ENCODE assay signal across 15 cellular contexts in genomic region chr4:146192060-146192459, GRCh38. TPM values are rescaled to one million over a fixed set of nuclear protein-coding genes. Genes with fewer than 3 reads are reported as not detected.
A peak's percentile ranks its signal among the peaks of the same experiment; 100 is the strongest.
DNase-seq lines count a peak whose midpoint lies in the region; ATAC-seq and TF ChIP-seq lines count a peak whose summit lies in the region.
"Had no signal": no experiment of that assay in that cellular context is flagged by ENCODE, and none has a peak within 500 bp of the region (broad histone marks: within the 10 kb centered on the region; RNA-seq: fewer than 3 reads in every experiment).

No MANE protein-coding gene starts in this region.

- no peak overlapping the region for H3K4me2 ChIP-seq in mesendoderm (ENCODE audit: low read length)

- no peaks in the 10 kb centered on the region for H3K27me3 Mint-ChIP-seq in activated naive CD4-positive, alpha-beta T cell treated with anti-CD3 and anti-CD28 coated beads, Interleukin-2, amount 10 ng/mL, durations not matched to agents 7 days and 5 days
- H3K27me3 Mint-ChIP-seq in chondrocyte (ENCODE audit: low read depth), result no peaks in the 10 kb centered on the region

- H3K56ac ChIP-seq in mesendoderm (ENCODE audit: low read length), result no peak overlapping the region

- H3K4me1 ChIP-seq in A673 (ENCODE audit: insufficient read depth, low read length, poor library complexity, severe bottlenecking) (peaks cover 29% of the 10 kb centered on the region), mesendoderm (ENCODE audit: control insufficient read depth, low read depth, low read length) (no peaks in the 10 kb centered on the region)

- H3K18ac ChIP-seq in mesendoderm (ENCODE audit: low read length), result no peak overlapping the region

- H3K27me3 ChIP-seq in A673 (replicated peaks; ENCODE audit: insufficient read depth, low read depth, low read length, poor library complexity) (no peaks in the 10 kb centered on the region), mesendoderm (ENCODE audit: insufficient read depth, low read length, poor library complexity) (no peaks in the 10 kb centered on the region)

- CTCF ChIA-PET in A673 (lab: Charles Lee), result no interaction called here
- CTCF ChIA-PET in activated naive CD4-positive, alpha-beta T cell treated with anti-CD3 and anti-CD28 coated beads, Interleukin-2, amount 10 ng/mL, durations not matched to agents 7 days and 5 days (lab: Charles Lee), result interaction anchor here (2.0 kb wide), 1 partner anchor 11 kb away, joined by 6 read pairs; no protein-coding TSS in a partner anchor

- H2BK120ac ChIP-seq in mesendoderm (ENCODE audit: low read depth, low read length), result no peak overlapping the region

- no peak overlapping the region for H4K5ac ChIP-seq in mesendoderm (ENCODE audit: low read length)

- no peak overlapping the region for H2BK5ac ChIP-seq in mesendoderm (ENCODE audit: low read length)

- no CpG with 5 or more reads among the region's 6 CpGs for WGBS in mesendoderm (ENCODE audit: extremely low coverage, insufficient coverage, low lambda C conversion rate)

- no peaks in the 10 kb centered on the region for H3K79me1 ChIP-seq in mesendoderm (ENCODE audit: low read length)

- H3K27ac Mint-ChIP-seq in activated naive CD4-positive, alpha-beta T cell treated with anti-CD3 and anti-CD28 coated beads, Interleukin-2, amount 10 ng/mL, durations not matched to agents 7 days and 5 days, result no peak overlapping the region
- H3K27ac Mint-ChIP-seq in chondrocyte (ENCODE audit: unreplicated experiment), result no peak overlapping the region
- H3K27ac Mint-ChIP-seq: activated naive CD4-positive, alpha-beta T cell treated with anti-CD3 and anti-CD28 coated beads for 36 hours had no signal

- H3K36me3 Mint-ChIP-seq in activated naive CD4-positive, alpha-beta T cell treated with anti-CD3 and anti-CD28 coated beads, Interleukin-2, amount 10 ng/mL, durations not matched to agents 7 days and 5 days, result peaks cover 20% of the 10 kb centered on the region
- H3K36me3 Mint-ChIP-seq in chondrocyte (ENCODE audit: low read depth), result peaks cover 15% of the 10 kb centered on the region

- intact Hi-C loops in A673 (cut with micrococcal nuclease; ENCODE audit: unreplicated experiment), result no loop called here

- no peaks in the 10 kb centered on the region for H3K79me2 ChIP-seq in mesendoderm (ENCODE audit: control insufficient read depth, insufficient read depth, low read length)

- H3K36me3 ChIP-seq in A673 (ENCODE audit: insufficient read depth, low read length, poor library complexity, severe bottlenecking), result peaks cover 28% of the 10 kb centered on the region
- no peaks in the 10 kb centered on the region for H3K36me3 ChIP-seq in mesendoderm (ENCODE audit: control insufficient read depth, insufficient read depth, low read length)

- DNase-seq in A673 (ENCODE audit: low spot score) (peak; percentile 4), HuH-7 (ENCODE audit: low spot score) (peak; percentile 44), epithelial cell of proximal tubule (ENCODE audit: low read depth) (no peak), mesendoderm (peak; percentile 21), chondrocyte (ENCODE audit: low spot score) (no peak)
- DNase-seq in activated CD4-positive, alpha-beta T cell treated with anti-CD3 and anti-CD28 coated beads for 48 hours, result no peak
- no peak for DNase-seq in activated naive CD4-positive, alpha-beta T cell treated with anti-CD3 and anti-CD28 coated beads, Interleukin-2, amount 10 ng/mL, durations not matched to agents 7 days and 5 days
- DNase-seq: activated CD8-positive, alpha-beta memory T cell treated with anti-CD3 and anti-CD28 coated beads for 24 hours; activated naive CD4-positive, alpha-beta T cell treated with anti-CD3 and anti-CD28 coated beads for 36 hours; stimulated activated CD4-positive, alpha-beta T cell treated with anti-CD3 and anti-CD28 coated beads, Interleukin-12 subunit alpha, Interleukin-12 subunit beta, amount 100 ng/mL, for 4 hours had no signal

- no peak overlapping the region for H2BK15ac ChIP-seq in mesendoderm (replicated peaks; ENCODE audit: low read depth)

- H3K4ac ChIP-seq in mesendoderm (ENCODE audit: low read depth, low read length), result no peak overlapping the region

- H2AK5ac ChIP-seq in mesendoderm (ENCODE audit: low read length), result no peak overlapping the region

- no peak overlapping the region for H3K4me3 Mint-ChIP-seq in activated naive CD4-positive, alpha-beta T cell treated with anti-CD3 and anti-CD28 coated beads, Interleukin-2, amount 10 ng/mL, durations not matched to agents 7 days and 5 days
- H3K4me3 Mint-ChIP-seq in chondrocyte (ENCODE audit: unreplicated experiment), result no peak overlapping the region
- H3K4me3 Mint-ChIP-seq: activated naive CD4-positive, alpha-beta T cell treated with anti-CD3 and anti-CD28 coated beads for 36 hours had no signal

- no peaks in the 10 kb centered on the region for H3K9me3 ChIP-seq in A673 (ENCODE audit: low read depth, low read length, poor library complexity, severe bottlenecking)

- no peak for ATAC-seq in GM18909 (IDR thresholded peaks at IDR 0.05; ENCODE audit: poor library complexity, unreplicated experiment)

- TF ChIP-seq CTCF in A673 (conservative IDR thresholded peaks at IDR 0.05; ENCODE audit: low read depth, low read length), result 0 out of 2 replicates have a peak, but pooled peaks have one; percentile 15
- peak; percentile 27 for TF ChIP-seq CTCF in epithelial cell of proximal tubule (conservative IDR thresholded peaks at IDR 0.05; ENCODE audit: low read depth, low read length)
- TF ChIP-seq CTCF in chondrocyte (IDR thresholded peaks at IDR 0.05), result no peak

- H3K4me3 ChIP-seq in A673 (ENCODE audit: low read depth, low read length, poor library complexity, severe bottlenecking) (no peak overlapping the region), epithelial cell of proximal tubule (ENCODE audit: low read depth, low read length) (no peak overlapping the region), mesendoderm (ENCODE audit: low read length) (no peak overlapping the region)

- H4K8ac ChIP-seq in mesendoderm (ENCODE audit: low read depth, low read length), result no peak overlapping the region

- POLR2A ChIA-PET in A673 (lab: Charles Lee; ENCODE audit: low non-redundant PET), result no interaction called here

- H3K27ac ChIP-seq in A673 (ENCODE audit: low read depth, low read length, poor library complexity, severe bottlenecking), result no peak overlapping the region
- no peak overlapping the region for H3K27ac ChIP-seq in mesendoderm (ENCODE audit: low read depth, low read length)
- H3K27ac ChIP-seq: RWPE1 had no signal

- no peak overlapping the region for H3K9ac ChIP-seq in mesendoderm (ENCODE audit: low read length)

- no peaks in the 10 kb centered on the region for H3K9me3 Mint-ChIP-seq in activated naive CD4-positive, alpha-beta T cell treated with anti-CD3 and anti-CD28 coated beads, Interleukin-2, amount 10 ng/mL, durations not matched to agents 7 days and 5 days
- no peaks in the 10 kb centered on the region for H3K9me3 Mint-ChIP-seq in chondrocyte (ENCODE audit: low read depth)
- H3K9me3 Mint-ChIP-seq: activated naive CD4-positive, alpha-beta T cell treated with anti-CD3 and anti-CD28 coated beads for 36 hours had no signal

- H3K4me1 Mint-ChIP-seq in activated naive CD4-positive, alpha-beta T cell treated with anti-CD3 and anti-CD28 coated beads, Interleukin-2, amount 10 ng/mL, durations not matched to agents 7 days and 5 days, result no peaks in the 10 kb centered on the region
- no peaks in the 10 kb centered on the region for H3K4me1 Mint-ChIP-seq in chondrocyte (ENCODE audit: low read depth)

- BruUV-seq in A673 (replicated peaks; lab: Mats Ljungman, UMichigan), result no TSS peak

- H3K23ac ChIP-seq in mesendoderm (ENCODE audit: low read length), result no peak overlapping the region

RNA-seq across cellular contexts. Expression of gene LSM6, which starts 16.5 kb away (rescaled TPM):
- total RNA-seq in A673 (2021), result 54.1 and 61.7 TPM in 2 replicates
- total RNA-seq in epithelial cell of proximal tubule, result 51.4 and 63.8 TPM in 2 replicates
- polyA plus RNA-seq in mesendoderm (2013, experiment 1 of 2), result 88.2 TPM
- polyA plus RNA-seq in mesendoderm (2013, experiment 2 of 2), result 86.8 TPM
- total RNA-seq in chondrocyte, result 14.1 to 17.5 TPM (median 15.3 TPM) in 3 replicates

RNA-seq across cellular contexts. Expression of gene REELD1, which starts 22.3 kb away (rescaled TPM):
- total RNA-seq in A673 (2021) (not detected in 2 replicates), epithelial cell of proximal tubule (not detected in 2 replicates), chondrocyte (not detected in 3 replicates)
- polyA plus RNA-seq in mesendoderm (2013, experiment 1 of 2), result 0.01 TPM
- 0.03 TPM for polyA plus RNA-seq in mesendoderm (2013, experiment 2 of 2)
- total RNA-seq: activated naive CD4-positive, alpha-beta T cell treated with anti-CD3 and anti-CD28 coated beads for 36 hours; dermis microvascular lymphatic vessel endothelial cell; glomerular endothelial cell; urinary bladder had no signal

Comparison
In these comparisons a context has a peak if more than half of its experiments do, and no peak if none do; other contexts are left out.
1. DNase-seq: peak in A673 (single experiment), HuH-7 (single experiment) and mesendoderm (single experiment); none in epithelial cell of proximal tubule (single experiment), activated CD4-positive, alpha-beta T cell treated with anti-CD3 and anti-CD28 coated beads for 48 hours (single experiment), activated naive CD4-positive, alpha-beta T cell treated with anti-CD3 and anti-CD28 coated beads, Interleukin-2, amount 10 ng/mL, durations not matched to agents 7 days and 5 days (single experiment) and chondrocyte (single experiment).